8 cellular contexts compared by ENCODE assay signal in the genomic region with DNA sequence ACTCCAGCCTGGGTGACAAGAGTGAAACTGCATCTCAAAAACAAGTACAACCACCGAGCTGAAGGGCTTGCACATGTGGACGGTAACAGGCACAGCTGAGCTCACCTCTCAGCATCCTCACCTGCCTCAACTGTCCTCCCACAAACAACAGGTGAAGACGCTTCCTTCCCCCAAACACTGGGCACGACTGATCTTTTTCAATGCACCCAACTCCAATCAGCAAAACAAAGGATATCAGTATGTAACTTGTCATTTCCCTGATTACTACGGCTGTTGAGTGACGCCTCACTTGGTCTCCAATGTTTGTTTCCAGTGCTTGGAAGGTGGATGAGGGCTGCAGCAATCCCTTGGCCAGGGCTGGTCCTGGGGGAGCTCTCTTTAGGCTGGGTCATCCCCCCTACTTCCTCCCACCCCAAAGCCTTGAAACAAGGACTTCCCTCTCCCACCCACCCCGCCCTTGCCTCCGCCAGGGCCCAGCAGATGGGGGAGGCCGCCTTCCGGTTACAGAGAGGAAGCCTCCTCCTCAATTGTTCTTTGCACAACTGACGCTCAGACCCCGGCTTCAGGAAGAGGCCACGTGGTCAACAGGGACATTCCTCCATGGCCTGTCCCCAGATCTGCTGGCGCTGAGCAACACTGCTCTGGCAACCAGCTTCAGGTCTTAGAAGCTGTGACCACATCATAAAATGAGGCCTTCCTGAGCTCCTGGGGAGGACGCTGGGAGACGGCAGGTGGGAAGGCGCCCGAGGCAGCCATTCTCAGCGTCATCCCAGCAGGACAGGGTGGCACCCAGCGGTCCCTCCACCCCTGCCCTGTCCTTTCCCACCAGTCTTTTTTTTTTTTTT. TPM values are rescaled to one million over a fixed set of nuclear protein-coding genes. Genes with fewer than 3 reads are reported as not detected.
DNase-seq lines count a peak whose midpoint lies in the region; ATAC-seq, FAIRE-seq and TF ChIP-seq lines count a peak whose summit lies in the region.

No MANE protein-coding gene starts in this region.

- 60 to 61% methylated on average over 2 to 14 of the region's 20 CpGs for WGBS in gastroesophageal sphincter (ENCODE audit: low coverage in 1 of 2), 2 donors
- 55 to 65% (median 55%) methylated on average over 20 of the region's 20 CpGs for WGBS in small intestine, 3 donors
- WGBS in prostate gland, result 70% methylated on average over 18 of the region's 20 CpGs
- 72 to 80% (median 76%) methylated on average over 20 of the region's 20 CpGs for WGBS in ovary, 3 donors

- TF ChIP-seq POLR2A in GM18505 (IDR thresholded peaks at IDR 0.05; ENCODE audit: borderline replicate concordance, extremely low read depth, insufficient read depth, insufficient read length) (peak; percentile 21), gastroesophageal sphincter (IDR thresholded peaks at IDR 0.05) (no peak), prostate gland (IDR thresholded peaks at IDR 0.05) (no peak), ovary (IDR thresholded peaks at IDR 0.05) (no peak)

- no peak for TF ChIP-seq CTCF in gastroesophageal sphincter (IDR thresholded peaks at IDR 0.05)
- no peak for TF ChIP-seq CTCF in prostate gland (IDR thresholded peaks at IDR 0.05)
- no peak for TF ChIP-seq CTCF in ovary (IDR thresholded peaks at IDR 0.05)

- intact Hi-C loops in prostate gland (cut with DNase I) (no loop called here), ovary (cut with DNase I) (no loop called here)

- H3K9me3 ChIP-seq in gastroesophageal sphincter (no peaks in the 10 kb centered on the region), small intestine (ENCODE audit: control insufficient read depth, low read depth) (no peaks in the 10 kb centered on the region), prostate gland (no peaks in the 10 kb centered on the region), ovary (no peaks in the 10 kb centered on the region)

- H3K27me3 ChIP-seq in gastroesophageal sphincter (peaks cover 13% of the 10 kb centered on the region), small intestine (ENCODE audit: control insufficient read depth in 2 of 2, insufficient read depth in 2 of 2, low read length in 2 of 2) (no peaks in the 10 kb centered on the region), prostate gland (replicated peaks; ENCODE audit: insufficient read depth) (no peaks in the 10 kb centered on the region), ovary (no peaks in the 10 kb centered on the region)

- H3K4me1 ChIP-seq in gastroesophageal sphincter, result peaks cover 0 to 21% (median 0%) of the 10 kb centered on the region in 3 donors
- peaks cover 0 to 7% of the 10 kb centered on the region in 2 donors for H3K4me1 ChIP-seq in small intestine (ENCODE audit: control insufficient read depth in 2 of 2, insufficient read depth in 1 of 2, low read depth in 1 of 2, low read length in 1 of 2)
- H3K4me1 ChIP-seq in prostate gland (replicated peaks), result no peaks in the 10 kb centered on the region
- H3K4me1 ChIP-seq in ovary (ENCODE audit: insufficient read depth), result peaks cover 14% of the 10 kb centered on the region

- no peak for TF ChIP-seq EP300 in gastroesophageal sphincter (IDR thresholded peaks at IDR 0.05)
- TF ChIP-seq EP300 in ovary (IDR thresholded peaks at IDR 0.05), result no peak

- peak overlapping the region in 3 of 4 donors; percentile 38 to 79 (median 64) for H3K27ac ChIP-seq in gastroesophageal sphincter
- peak overlapping the region; percentile 59 to 79 for H3K27ac ChIP-seq in small intestine (ENCODE audit: low read depth in 1 of 2, low read length in 1 of 2)
- no peak overlapping the region for H3K27ac ChIP-seq in prostate gland
- H3K27ac ChIP-seq in ovary, result no peak overlapping the region

- FAIRE-seq in small intestine (lab: Jason Lieb, UNC), result no peak

- ATAC-seq in GM18505 (IDR thresholded peaks at IDR 0.05; ENCODE audit: unreplicated experiment) (no peak), gastroesophageal sphincter (peak; percentile 81)

- DNase-seq in T-helper 9 cell (peak; percentile 38), small intestine (peak; percentile 24), NCI-H2029 treated with DMSO at 0.1 percent for 48 hours (lab: John Stamatoyannopoulos, UW) (no peak), prostate gland (ENCODE audit: low spot score) (no peak), ovary (no peak), HT-29 (ENCODE audit: low spot score) (no peak)

- H3K4me3 ChIP-seq in gastroesophageal sphincter (no peak overlapping the region), small intestine (ENCODE audit: low read depth in 1 of 2, low read length in 2 of 2) (peak overlapping the region in 1 of 2 donors; percentile 10), prostate gland (no peak overlapping the region), ovary (no peak overlapping the region)

- H3K36me3 ChIP-seq in gastroesophageal sphincter (no peaks in the 10 kb centered on the region), small intestine (ENCODE audit: control insufficient read depth in 2 of 2, insufficient read depth in 2 of 2, low read length in 2 of 2) (no peaks in the 10 kb centered on the region), prostate gland (no peaks in the 10 kb centered on the region), ovary (no peaks in the 10 kb centered on the region)

RNA-seq across cellular contexts. Expression of a gene that starts 5.9 kb away (rescaled TPM):
- total RNA-seq in gastroesophageal sphincter (1 to 10 TPM in 3 of 4 donors, under 1 TPM in 1; 0.78 to 5.4 (median 2.9) TPM), prostate gland (10 to 100 TPM in 1 of 2 donors, under 1 TPM in 1; 0.73 to 16.4 TPM), ovary (1 to 10 TPM in 5 of 7 donors, under 1 TPM in 2; 0.60 to 2.9 (median 1.6) TPM)
- polyA plus RNA-seq in small intestine (1 to 10 TPM in 2 of 3 donors, under 1 TPM in 1; 0.89 to 3.2 (median 1.9) TPM), ovary (1 to 10 TPM; 3.5 to 9.4 TPM)
- total RNA-seq in HT-29 (2014; rRNA removed; shearing (Covaris generic)), result 0.57 and 1.2 TPM in 2 replicates

RNA-seq across cellular contexts. Expression of a gene that starts 19.1 kb away (rescaled TPM):
- total RNA-seq in gastroesophageal sphincter (10 to 100 TPM in 3 of 4 donors, 1 to 10 TPM in 1; 9.7 to 21.1 (median 12.0) TPM), prostate gland (10 to 100 TPM in 1 of 2 donors, 1 to 10 TPM in 1; 2.0 to 32.5 TPM), ovary (10 to 100 TPM in 4 of 7 donors, 1 to 10 TPM in 3; 7.6 to 12.0 (median 11.0) TPM)
- polyA plus RNA-seq in small intestine (1 to 10 TPM in 1 of 3 donors, under 1 TPM in 1, not detected in 1; 0.54 to 1.9 TPM), ovary (10 to 100 TPM in 1 of 2 donors, 1 to 10 TPM in 1; 3.6 to 11.8 TPM)
- total RNA-seq in HT-29 (2014; rRNA removed; shearing (Covaris generic)), result not detected in 2 replicates

Comparison
In these comparisons a context has a peak if more than half of its experiments do, and no peak if none do; other contexts are left out.
1. DNase-seq: peak in T-helper 9 cell (single experiment) and small intestine (single experiment); none in NCI-H2029 treated with DMSO at 0.1 percent for 48 hours (single experiment), prostate gland (single experiment), ovary (0 of 5) and HT-29 (single experiment).
2. H3K27ac ChIP-seq: peak in gastroesophageal sphincter (3 of 4) and small intestine (2 of 2); none in prostate gland (0 of 2) and ovary (0 of 2).